Comparison of ENCODE assay signal across 8 cellular contexts in genomic region chr16:12089492-12090161, GRCh38.
DNase-seq lines count a peak whose midpoint lies in the region; ATAC-seq and TF ChIP-seq lines count a peak whose summit lies in the region.

No MANE protein-coding gene starts in this region.

- H3K4me3 Mint-ChIP-seq in brain = peak overlapping the region in 3 of 5 experiments; percentile 3 to 72 (median 56)

- no TSS peak for BruUV-seq in A673 (replicated peaks; lab: Mats Ljungman, UMichigan)

- H4K20me1 ChIP-seq in OCI-LY3 (ENCODE audit: insufficient read depth, low read length) = no peaks in the 10 kb centered on the region

- H3K27ac ChIP-seq in A673 (ENCODE audit: low read depth, low read length, poor library complexity, severe bottlenecking) = no peak overlapping the region
- no peak overlapping the region for H3K27ac ChIP-seq in OCI-LY3 (ENCODE audit: low read length)

- no peaks in the 10 kb centered on the region for H3K79me2 ChIP-seq in OCI-LY3 (ENCODE audit: low read length)

- H3K9ac ChIP-seq in OCI-LY3 (ENCODE audit: low read length) = no peak overlapping the region

- TF ChIP-seq CTCF in A673 (conservative IDR thresholded peaks at IDR 0.05; ENCODE audit: low read depth, low read length) (no peak), OCI-LY3 (IDR thresholded peaks at IDR 0.05; ENCODE audit: low read depth, low read length) (no peak), brain (conservative IDR thresholded peaks at IDR 0.05) (no peak)

- H3K4me2 ChIP-seq in OCI-LY3 (ENCODE audit: low read length) = peak overlapping the region; percentile 33; the same call in 1 of the 2 replicates

- H3K4me1 ChIP-seq in A673 (ENCODE audit: insufficient read depth, low read length, poor library complexity, severe bottlenecking) (peaks cover 12% of the 10 kb centered on the region), OCI-LY3 (ENCODE audit: low read length) (peaks cover 2% of the 10 kb centered on the region; the same call in 1 of the 2 replicates)

- intact Hi-C loops in A673 (cut with micrococcal nuclease; ENCODE audit: unreplicated experiment) = loop anchor here (10.0 kb wide), 2 partner anchors 125 to 185 kb away; no protein-coding TSS in a partner anchor

- peak overlapping the region in 4 of 5 experiments; percentile 25 to 72 (median 52) for H3K27ac Mint-ChIP-seq in brain

- peaks cover 6% of the 10 kb centered on the region for H3K27me3 Mint-ChIP-seq in brain

- H3K4me3 ChIP-seq in A673 (ENCODE audit: low read depth, low read length, poor library complexity, severe bottlenecking) (no peak overlapping the region), OCI-LY3 (ENCODE audit: low read length) (no peak overlapping the region)

- no peaks in the 10 kb centered on the region for H3K36me3 ChIP-seq in A673 (ENCODE audit: insufficient read depth, low read length, poor library complexity, severe bottlenecking)
- no peaks in the 10 kb centered on the region for H3K36me3 ChIP-seq in OCI-LY3 (replicated peaks; ENCODE audit: low read depth, low read length)

- DNase-seq in A673 (ENCODE audit: low spot score) (peak; percentile 14), iris pigment epithelial cell (ENCODE audit: low read depth) (peak; percentile 83), GF-D8 (lab: John Stamatoyannopoulos, UW) (no peak)
- peak; percentile 52 for DNase-seq in stimulated activated CD8-positive, alpha-beta memory T cell treated with anti-CD3 and anti-CD28 coated beads, Interleukin-4, amount 100 ng/mL, for 48 hours

- H3K27me3 ChIP-seq in A673 (replicated peaks; ENCODE audit: insufficient read depth, low read depth, low read length, poor library complexity) (no peaks in the 10 kb centered on the region), OCI-LY3 (ENCODE audit: low read depth, low read length) (no peaks in the 10 kb centered on the region)

- H3K9me3 ChIP-seq in A673 (ENCODE audit: low read depth, low read length, poor library complexity, severe bottlenecking) = no peaks in the 10 kb centered on the region
- H3K9me3 ChIP-seq in OCI-LY3 (ENCODE audit: insufficient read depth, low read length) = no peaks in the 10 kb centered on the region

- no peak overlapping the region for H2AFZ ChIP-seq in OCI-LY3 (ENCODE audit: low read depth, low read length)

- H3K36me3 Mint-ChIP-seq in brain = no peaks in the 10 kb centered on the region

- POLR2A ChIA-PET in A673 (lab: Charles Lee; ENCODE audit: low non-redundant PET) = no interaction called here

- no peaks in the 10 kb centered on the region for H3K9me3 Mint-ChIP-seq in brain

- ATAC-seq in GM21423 (IDR thresholded peaks at IDR 0.05; ENCODE audit: unreplicated experiment) = peak; percentile 82
- ATAC-seq in GM21717 (IDR thresholded peaks at IDR 0.05; ENCODE audit: unreplicated experiment) = no peak

- CTCF ChIA-PET in A673 (lab: Charles Lee) = no interaction called here

- peaks cover 61% of the 10 kb centered on the region for H3K4me1 Mint-ChIP-seq in brain
